ENCODE assay signal across 22 cellular contexts in genomic region chr1:31697369-31697984, GRCh38. TPM values are rescaled to one million over a fixed set of nuclear protein-coding genes. Genes with fewer than 3 reads are reported as not detected.
DNase-seq lines count a peak whose midpoint lies in the region; ATAC-seq, FAIRE-seq and TF ChIP-seq lines count a peak whose summit lies in the region.
"Had no signal": no experiment of that assay in that cellular context is flagged by ENCODE, and none has a peak within 500 bp of the region (broad histone marks: within the 10 kb centered on the region; RNA-seq: fewer than 3 reads in every experiment).

No MANE protein-coding gene starts in this region.

- no peak overlapping the region for H3K4me3 Mint-ChIP-seq in central memory CD8-positive, alpha-beta T cell
- H3K4me3 Mint-ChIP-seq in nephron = no peak overlapping the region
- H3K4me3 Mint-ChIP-seq: HFFc6 had no signal

- intact Hi-C loops in posterior vena cava (cut with DNase I) = no loop called here

- no peaks in the 10 kb centered on the region for H3K9me3 Mint-ChIP-seq in central memory CD8-positive, alpha-beta T cell
- H3K9me3 Mint-ChIP-seq in nephron = no peaks in the 10 kb centered on the region
- H3K9me3 Mint-ChIP-seq: CD4-positive, alpha-beta memory T cell; HFFc6 had no signal

- H3K27ac ChIP-seq in HEK293 (ENCODE audit: extremely low read depth, low read depth, low read length) = no peak overlapping the region
- H3K27ac ChIP-seq in substantia nigra (ENCODE audit: low read depth, low read length, poor library complexity, severe bottlenecking) = peak overlapping the region; percentile 38
- H3K27ac ChIP-seq: BLaER1, KMS-11 had no signal

- peak overlapping the region; percentile 21 for H3K27ac Mint-ChIP-seq in central memory CD8-positive, alpha-beta T cell (ENCODE audit: low read depth)
- peak overlapping the region in 2 of 3 experiments; percentile 13 to 74 for H3K27ac Mint-ChIP-seq in nephron
- H3K27ac Mint-ChIP-seq: HFFc6 had no signal

- peaks cover 37% of the 10 kb centered on the region for H3K4me1 Mint-ChIP-seq in central memory CD8-positive, alpha-beta T cell
- peaks cover 68% of the 10 kb centered on the region for H3K4me1 Mint-ChIP-seq in nephron

- TF ChIP-seq CTCF in HEK293 (tag by site-specific recombination; IDR thresholded peaks at IDR 0.05) (no peak), nephron (IDR thresholded peaks at IDR 0.05; ENCODE audit: unreplicated experiment in 3 of 3) (no peak)

- H3K36me3 ChIP-seq in HEK293 (ENCODE audit: control insufficient read depth in 2 of 2, insufficient read depth in 1 of 2, low read length in 2 of 2) = no peaks in the 10 kb centered on the region
- no peaks in the 10 kb centered on the region; the same call in 1 of the 2 replicates for H3K36me3 ChIP-seq in H7 (replicated peaks; ENCODE audit: control insufficient read depth, insufficient read depth, low read length)
- H3K36me3 ChIP-seq: BLaER1 had no signal

- no peaks in the 10 kb centered on the region for H3K27me3 Mint-ChIP-seq in central memory CD8-positive, alpha-beta T cell
- no peaks in the 10 kb centered on the region for H3K27me3 Mint-ChIP-seq in nephron (ENCODE audit: low read depth)
- H3K27me3 Mint-ChIP-seq: CD4-positive, alpha-beta memory T cell had no signal

- ATAC-seq in central memory CD8-positive, alpha-beta T cell (replicated peaks; ENCODE audit: extremely low read depth, poor library complexity, severe bottlenecking) = no peak
- ATAC-seq: PC-3 had no signal

- H3K36me3 Mint-ChIP-seq in central memory CD8-positive, alpha-beta T cell (ENCODE audit: insufficient read depth) = no peaks in the 10 kb centered on the region
- H3K36me3 Mint-ChIP-seq in nephron (ENCODE audit: low read depth) = peaks cover 12% of the 10 kb centered on the region
- H3K36me3 Mint-ChIP-seq: CD4-positive, alpha-beta memory T cell had no signal

- no peak for DNase-seq in central memory CD8-positive, alpha-beta T cell (ENCODE audit: low spot score in 2 of 2)
- no peak for DNase-seq in substantia nigra (lab: John Stamatoyannopoulos, UW)
- DNase-seq in dermis blood vessel endothelial cell = no peak
- no peak for DNase-seq in posterior vena cava (ENCODE audit: low spot score)
- no peak for DNase-seq in HTR-8/SVneo (ENCODE audit: insufficient read length, low spot score)
- no peak for DNase-seq in H7
- DNase-seq: CD4-positive, alpha-beta memory T cell; HFFc6; NCI-H1436; NCI-H1930; NCI-H345; NCI-H524 treated with DMSO at 0.1 percent for 48 hours; PC-3; RPMI8226; SIG-M5 had no signal

- H3K4me3 ChIP-seq in HEK293 (ENCODE audit: low read depth, low read length) (no peak overlapping the region), H7 (ENCODE audit: insufficient read depth, low read depth, low read length) (no peak overlapping the region)
- H3K4me3 ChIP-seq: BLaER1 had no signal

- peaks cover 3% of the 10 kb centered on the region for H3K4me1 ChIP-seq in HEK293 (ENCODE audit: control insufficient read depth, insufficient read depth, low read length)

- H3K9me3 ChIP-seq in HEK293 (ENCODE audit: control insufficient read depth, insufficient read depth, low read depth, low read length) = no peaks in the 10 kb centered on the region
- H3K9me3 ChIP-seq: BLaER1 had no signal

- no peak for FAIRE-seq in HTR-8/SVneo (lab: Jason Lieb, UNC)
- FAIRE-seq: A204.1, GM12891, H1 had no signal

- CTCF ChIA-PET in HEK293 (lab: Yijun Ruan, JAX) = interaction anchor here (0.5 to 1.4 kb wide), 8 partner anchors 8 to 1296 kb away, joined by 3 to 4 read pairs (median 3); no protein-coding TSS in a partner anchor

- POLR2A ChIA-PET in HEK293 (lab: Yijun Ruan, JAX) = no interaction called here

- no peaks in the 10 kb centered on the region for H3K27me3 ChIP-seq in H7 (ENCODE audit: control insufficient read depth, insufficient read depth, low read length)

TF ChIP-seq in HEK293, 187 proteins besides CTCF, POLR2A, EP300 and RAD21 (continues in another document):
- no peak for TF ChIP-seq ZSCAN5A (tag by site-specific recombination; IDR thresholded peaks at IDR 0.05)
- TF ChIP-seq BCL11B (tag by site-specific recombination; IDR thresholded peaks at IDR 0.05; ENCODE audit: low read depth) = no peak
- TF ChIP-seq ZNF571 (tag by site-specific recombination; IDR thresholded peaks at IDR 0.05) = no peak
- no peak for TF ChIP-seq ZNF585B (tag by site-specific recombination; IDR thresholded peaks at IDR 0.05)
- TF ChIP-seq PRDM10 (tag by site-specific recombination; IDR thresholded peaks at IDR 0.05) = no peak
- no peak for TF ChIP-seq ZNF677 (tag by site-specific recombination; IDR thresholded peaks at IDR 0.05)
- TF ChIP-seq ZNF121 (tag by site-specific recombination; IDR thresholded peaks at IDR 0.05) = no peak
- no peak for TF ChIP-seq ZNF341 (tag by site-specific recombination; IDR thresholded peaks at IDR 0.05; ENCODE audit: low read depth)
- TF ChIP-seq ATF2 (tag by site-specific recombination; IDR thresholded peaks at IDR 0.05; ENCODE audit: low read depth) = no peak
- TF ChIP-seq ZNF664 (tag by site-specific recombination; IDR thresholded peaks at IDR 0.05) = no peak

RNA-seq across cellular contexts. Expression of gene COL16A1, which starts 6.3 kb away (rescaled TPM):
- total RNA-seq in dermis blood vessel endothelial cell (0.51 and 0.65 TPM in 2 replicates), posterior vena cava (100 to 1,000 TPM in 1 of 2 donors, 10 to 100 TPM in 1; 93.3 to 179 TPM)
- total RNA-seq in H7 (2014; rRNA removed; shearing (Covaris generic)) = 10.3 and 13.8 TPM in 2 replicates
- total RNA-seq: CD4-positive, alpha-beta memory T cell had no signal

RNA-seq across cellular contexts. Expression of gene PEF1, which starts 52.8 kb away (rescaled TPM):
- total RNA-seq in dermis blood vessel endothelial cell (145 and 159 TPM in 2 replicates), posterior vena cava (10 to 100 TPM; 55.5 to 62.8 TPM)
- 95.7 and 129 TPM in 2 replicates for total RNA-seq in H7 (2014; rRNA removed; shearing (Covaris generic))
